In the genomic region with DNA sequence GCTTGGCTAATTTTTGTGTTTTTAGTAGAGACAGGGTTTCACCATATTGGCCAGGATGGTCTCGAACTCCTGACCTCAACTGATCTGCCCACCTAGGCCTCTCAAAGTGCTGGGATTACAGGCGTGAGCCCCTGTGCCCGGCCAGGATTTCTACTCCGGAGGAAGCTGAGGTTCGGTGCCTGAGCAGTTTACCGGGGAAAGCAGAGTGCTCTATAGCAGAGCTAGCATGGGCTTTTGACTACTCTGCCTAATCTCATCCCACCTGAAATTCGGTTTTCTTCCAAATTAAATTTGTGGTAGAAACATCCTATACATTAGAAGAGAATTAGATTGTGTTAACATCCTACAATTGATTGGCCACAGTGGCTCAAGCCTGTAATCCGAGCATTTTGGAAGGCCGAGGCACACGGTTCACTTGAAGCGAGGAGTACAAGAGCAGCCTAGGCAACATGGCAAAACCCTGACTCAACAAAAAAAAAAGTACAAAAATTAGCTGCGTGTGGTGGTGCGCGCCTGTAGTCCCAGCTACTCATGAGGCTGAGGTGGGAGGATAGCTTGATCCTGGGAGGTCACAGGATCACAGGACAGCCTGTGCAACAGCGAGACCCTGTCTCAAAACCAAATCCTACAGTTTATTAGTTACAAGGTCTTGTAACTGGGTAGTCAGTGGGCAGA, we compare ENCODE assay signal across 8 cellular contexts. TPM values are rescaled to one million over a fixed set of nuclear protein-coding genes. Genes with fewer than 3 reads are reported as not detected.
DNase-seq lines count a peak whose midpoint lies in the region; TF ChIP-seq lines count a peak whose summit lies in the region.

No MANE protein-coding gene starts in this region.

- H3K4me2 ChIP-seq in GM23248 (ENCODE audit: unreplicated experiment) = peak overlapping the region; percentile 99

- H3K79me2 ChIP-seq in GM23248 (ENCODE audit: insufficient read depth) = peaks cover 45% of the 10 kb centered on the region

- H3K9me2 ChIP-seq in GM23248 (ENCODE audit: insufficient read depth) = no peaks in the 10 kb centered on the region

- WGBS in GM23248 (ENCODE audit: low coverage in 1 of 2, low lambda C conversion rate in 2 of 2, missing lambda C conversion rate in 2 of 2), 2 experiments = 6 to 7% methylated on average over 15 of the region's 15 CpGs

- H3K27ac ChIP-seq in GM23248 = peak overlapping the region; percentile 86

- H3K27me3 ChIP-seq in GM23248 (replicated peaks; ENCODE audit: insufficient read depth) = no peaks in the 10 kb centered on the region

- in situ Hi-C loops in GM23248 (cut with MboI) = no loop called here

- peaks cover 52% of the 10 kb centered on the region for H3F3A ChIP-seq in GM23248 (ENCODE audit: insufficient read depth)

- H3K4me3 ChIP-seq in GM23248 (peak overlapping the region; percentile 92), WI38 (ENCODE audit: low read depth, low read length) (peak overlapping the region; percentile 90), fibroblast of the aortic adventitia (ENCODE audit: low read depth, low read length) (peak overlapping the region; percentile 97), skeletal muscle cell (ENCODE audit: low read depth, low read length) (peak overlapping the region; percentile 99)

- H3K9me3 ChIP-seq in GM23248 (ENCODE audit: low read depth) = no peaks in the 10 kb centered on the region

- peak overlapping the region; percentile 99 for H3K9ac ChIP-seq in GM23248

- H3K36me3 ChIP-seq in GM23248 (ENCODE audit: low read depth) = peaks cover 44% of the 10 kb centered on the region

- H3K4me1 ChIP-seq in GM23248 (ENCODE audit: insufficient read depth) = peaks cover 7% of the 10 kb centered on the region; the same call in 1 of the 2 replicates

- no peak overlapping the region for H2AFZ ChIP-seq in GM23248

- DNase-seq in GM23248 = peak; percentile 60
- no peak for DNase-seq in fibroblast of the aortic adventitia (ENCODE audit: low read depth)
- no peak for DNase-seq in skeletal muscle cell (ENCODE audit: low read depth)
- no peak for DNase-seq in NCI-H1436 (lab: John Stamatoyannopoulos, UW)
- DNase-seq in NCI-H1930 (lab: John Stamatoyannopoulos, UW) = no peak
- no peak for DNase-seq in NCI-H2081 treated with DMSO at 0.1 percent for 48 hours (lab: John Stamatoyannopoulos, UW)
- DNase-seq in NCI-H146 treated with DMSO at 0.1 percent for 48 hours (lab: John Stamatoyannopoulos, UW; ENCODE audit: unreplicated experiment) = no peak

- TF ChIP-seq CTCF in WI38 (IDR thresholded peaks at IDR 0.05; ENCODE audit: low read depth, low read length) = no peak
- no peak for TF ChIP-seq CTCF in fibroblast of the aortic adventitia (IDR thresholded peaks at IDR 0.05; ENCODE audit: insufficient read depth, low read length)

- H4K20me1 ChIP-seq in GM23248 (ENCODE audit: insufficient read depth) = peaks cover 12% of the 10 kb centered on the region; the same call in 1 of the 2 replicates

RNA-seq across cellular contexts. Expression of gene RPL13A, which starts 1.6 kb away (rescaled TPM):
- total RNA-seq in GM23248 (2014; rRNA removed; shearing (Covaris generic)) = 1,590 and 2,272 TPM in 2 replicates
- polyA plus RNA-seq in GM23248 (2016; fragmentation: Nextera tagmentation; extraction: Ambion mirVana) = 893 and 894 TPM in 2 replicates
- 2,039 and 2,642 TPM in 2 replicates for total RNA-seq in fibroblast of the aortic adventitia (ENCODE audit: low replicate concordance)

RNA-seq across cellular contexts. Expression of gene RPS11, which starts 7.2 kb away (rescaled TPM):
- 1,666 and 2,372 TPM in 2 replicates for total RNA-seq in GM23248 (2014; rRNA removed; shearing (Covaris generic))
- polyA plus RNA-seq in GM23248 (2016; fragmentation: Nextera tagmentation; extraction: Ambion mirVana) = 813 and 832 TPM in 2 replicates
- 2,258 and 4,425 TPM in 2 replicates for total RNA-seq in fibroblast of the aortic adventitia (ENCODE audit: low replicate concordance)

RNA-seq across cellular contexts. Expression of gene FLT3LG, which starts 15.0 kb away (rescaled TPM):
- 1.3 and 1.6 TPM in 2 replicates for total RNA-seq in GM23248 (2014; rRNA removed; shearing (Covaris generic))
- 4.6 and 5.7 TPM in 2 replicates for polyA plus RNA-seq in GM23248 (2016; fragmentation: Nextera tagmentation; extraction: Ambion mirVana)
- 3.7 and 5.4 TPM in 2 replicates for total RNA-seq in fibroblast of the aortic adventitia (ENCODE audit: low replicate concordance)

RNA-seq across cellular contexts. Expression of gene FCGRT, which starts 23.5 kb away (rescaled TPM):
- 65.4 and 75.3 TPM in 2 replicates for total RNA-seq in GM23248 (2014; rRNA removed; shearing (Covaris generic))
- polyA plus RNA-seq in GM23248 (2016; fragmentation: Nextera tagmentation; extraction: Ambion mirVana) = 89.9 and 98.4 TPM in 2 replicates
- 73.8 and 132 TPM in 2 replicates for total RNA-seq in fibroblast of the aortic adventitia (ENCODE audit: low replicate concordance)

RNA-seq across cellular contexts. Expression of gene ALDH16A1, which starts 36.0 kb away (rescaled TPM):
- total RNA-seq in GM23248 (2014; rRNA removed; shearing (Covaris generic)) = 30.4 and 43.8 TPM in 2 replicates
- polyA plus RNA-seq in GM23248 (2016; fragmentation: Nextera tagmentation; extraction: Ambion mirVana) = 9.0 and 9.4 TPM in 2 replicates
- total RNA-seq in fibroblast of the aortic adventitia (ENCODE audit: low replicate concordance) = 25.0 and 29.6 TPM in 2 replicates
